In the genomic region with DNA sequence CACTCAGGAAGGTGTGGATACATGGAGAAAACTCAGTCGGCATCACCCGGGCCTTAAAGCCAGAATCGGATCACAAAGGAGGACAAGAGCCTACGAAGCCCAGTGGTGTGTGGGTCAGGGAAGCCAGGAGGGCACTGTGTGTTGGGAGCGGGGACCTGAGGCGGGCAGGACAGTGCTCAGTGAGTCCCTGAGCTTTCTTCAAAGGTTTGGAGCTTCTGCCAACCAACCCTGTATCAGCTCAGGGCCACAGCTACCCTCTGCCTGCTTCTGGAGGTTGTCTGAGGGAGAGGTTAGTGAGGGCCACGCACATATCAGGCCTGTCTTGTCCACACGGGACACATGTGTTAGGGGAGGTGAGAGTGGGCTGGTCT, we compare ENCODE assay signal across 16 cellular contexts. TPM values are rescaled to one million over a fixed set of nuclear protein-coding genes. Genes with fewer than 3 reads are reported as not detected.
DNase-seq lines count a peak whose midpoint lies in the region; ATAC-seq and TF ChIP-seq lines count a peak whose summit lies in the region.
"Had no signal": no experiment of that assay in that cellular context is flagged by ENCODE, and none has a peak within 500 bp of the region (broad histone marks: within the 10 kb centered on the region; RNA-seq: fewer than 3 reads in every experiment).

No MANE protein-coding gene starts in this region.

- H3K4me3 Mint-ChIP-seq in brain = no peak overlapping the region
- H3K4me3 Mint-ChIP-seq in neural progenitor cell = no peak overlapping the region
- H3K4me3 Mint-ChIP-seq: B cell had no signal

- no peaks in the 10 kb centered on the region for H4K20me1 ChIP-seq in neural progenitor cell (ENCODE audit: low read depth)

- H3K9me3 Mint-ChIP-seq in brain (no peaks in the 10 kb centered on the region), neural progenitor cell (no peaks in the 10 kb centered on the region)

- intact Hi-C loops in Right ventricle myocardium inferior (cut with DNase I) = loop anchor here (2.0 to 10.0 kb wide), 2 partner anchors 41 to 281 kb away; a partner anchor contains a TSS
- intact Hi-C loops in spleen (cut with DNase I; ENCODE audit: low total_unique reads) = no loop called here

- TF ChIP-seq CTCF in cardiac muscle cell (IDR thresholded peaks at IDR 0.05; ENCODE audit: low read depth, low read length) (no peak), brain (conservative IDR thresholded peaks at IDR 0.05) (no peak), neural progenitor cell (IDR thresholded peaks at IDR 0.05) (no peak), spleen (IDR thresholded peaks at IDR 0.05 in 8 of 11, conservative IDR thresholded peaks at IDR 0.05 in 3 of 11) (no peak)

- H3K4me1 ChIP-seq in cardiac muscle cell (ENCODE audit: low read depth) (peaks cover 34% of the 10 kb centered on the region), neural progenitor cell (no peaks in the 10 kb centered on the region), spleen (peaks cover 7 to 81% (median 41%) of the 10 kb centered on the region in 6 donors)

- H2AFZ ChIP-seq in neural progenitor cell (replicated peaks) = no peak overlapping the region

- H3K36me3 ChIP-seq in cardiac muscle cell = no peaks in the 10 kb centered on the region
- H3K36me3 ChIP-seq in neural progenitor cell = no peaks in the 10 kb centered on the region
- peaks cover 0 to 62% (median 0%) of the 10 kb centered on the region in 6 donors for H3K36me3 ChIP-seq in spleen

- H3K27ac ChIP-seq in cardiac muscle cell (peak overlapping the region; percentile 85), neural progenitor cell (no peak overlapping the region), spleen (peak overlapping the region in 1 of 8 donors; percentile 16)
- H3K27ac ChIP-seq: 22Rv1 had no signal

- no peak overlapping the region for H3K4me3 ChIP-seq in cardiac muscle cell
- no peak overlapping the region for H3K4me3 ChIP-seq in neural progenitor cell
- no peak overlapping the region for H3K4me3 ChIP-seq in spleen

- H3K27me3 Mint-ChIP-seq in brain = peaks cover 14% of the 10 kb centered on the region
- H3K27me3 Mint-ChIP-seq in neural progenitor cell (ENCODE audit: insufficient read depth, low read depth) = peaks cover 2% of the 10 kb centered on the region

- H3K9me3 ChIP-seq in cardiac muscle cell (ENCODE audit: low read depth) (no peaks in the 10 kb centered on the region), neural progenitor cell (ENCODE audit: low read depth) (no peaks in the 10 kb centered on the region), spleen (no peaks in the 10 kb centered on the region)

- no peaks in the 10 kb centered on the region for H3K27me3 ChIP-seq in cardiac muscle cell
- H3K27me3 ChIP-seq in neural progenitor cell = no peaks in the 10 kb centered on the region
- no peaks in the 10 kb centered on the region for H3K27me3 ChIP-seq in spleen (replicated peaks in 1 of 7)

- H3K79me2 ChIP-seq in neural progenitor cell (ENCODE audit: low read depth) = no peaks in the 10 kb centered on the region

- no peak overlapping the region for H3K4me2 ChIP-seq in neural progenitor cell

- WGBS in spleen, 5 donors = 73 to 93% (median 89%) methylated on average over 8 of the region's 8 CpGs

- no peak for ATAC-seq in Right ventricle myocardium inferior
- ATAC-seq: HepG2 had no signal

- DNase-seq in cardiac muscle cell (ENCODE audit: low read depth in 1 of 2, low spot score in 1 of 2) = no peak
- no peak for DNase-seq in Right ventricle myocardium inferior (ENCODE audit: missing footprints)
- no peak for DNase-seq in neural progenitor cell (ENCODE audit: low spot score)
- DNase-seq in spleen = peak; percentile 47
- no peak for DNase-seq in NCI-H2171 (lab: John Stamatoyannopoulos, UW)
- DNase-seq in NCI-H187 (lab: John Stamatoyannopoulos, UW) = no peak
- DNase-seq in NCI-H446 treated with DMSO at 0.1 percent for 48 hours (lab: John Stamatoyannopoulos, UW) = no peak
- DNase-seq: H7, KG1, NCI-H2107, NCI-H2227 treated with DMSO at 0.1 percent for 48 hours, SIG-M5 had no signal

- no peaks in the 10 kb centered on the region for H3F3A ChIP-seq in neural progenitor cell (ENCODE audit: low read depth)

- H3K9ac ChIP-seq in neural progenitor cell = no peak overlapping the region

- H3K27ac Mint-ChIP-seq in brain (peak overlapping the region in 3 of 5 experiments; percentile 22 to 72 (median 51)), neural progenitor cell (peak overlapping the region; percentile 65)
- H3K27ac Mint-ChIP-seq: B cell had no signal

- no peak for TF ChIP-seq POLR2A in spleen (IDR thresholded peaks at IDR 0.05)

- H3K36me3 Mint-ChIP-seq in brain = no peaks in the 10 kb centered on the region
- no peaks in the 10 kb centered on the region for H3K36me3 Mint-ChIP-seq in neural progenitor cell

- H3K4me1 Mint-ChIP-seq in brain (peaks cover 12% of the 10 kb centered on the region), neural progenitor cell (no peaks in the 10 kb centered on the region)

RNA-seq across cellular contexts. Expression of a gene that starts 52.4 kb away (rescaled TPM):
- total RNA-seq in cardiac muscle cell = 44.4 and 57.4 TPM in 2 replicates
- 34.6 and 40.9 TPM in 2 replicates for polyA plus RNA-seq in cardiac muscle cell
- 57.8 TPM for total RNA-seq in Right ventricle myocardium inferior
- 41.9 TPM for polyA plus RNA-seq in brain (ENCODE audit: insufficient read depth, low read depth, low replicate concordance)
- 0.39 and 1.1 TPM in 2 replicates for total RNA-seq in neural progenitor cell (ENCODE audit: low replicate concordance)
- total RNA-seq in spleen = 100 to 1,000 TPM; 114 to 287 (median 142) TPM
- polyA plus RNA-seq in spleen = 10 to 100 TPM in 2 of 3 donors, 1 to 10 TPM in 1; 4.0 to 36.0 (median 13.7) TPM

Comparison
In these comparisons a context has a peak if more than half of its experiments do, and no peak if none do; other contexts are left out.
1. RNA of a gene that starts 52.4 kb away (total RNA-seq): 114 to 287 TPM in spleen, 57.8 TPM in Right ventricle myocardium inferior (single experiment) and 44.4 to 57.4 TPM in cardiac muscle cell; 0.39 to 1.1 TPM in neural progenitor cell; every median in the first group is over 10 times any median in the second.